In genomic region chr11:99638073-99638553, GRCh38 we compare ENCODE assay signal across 28 cellular contexts.
"Had no signal": no experiment of that assay in that cellular context is flagged by ENCODE, and none has a peak within 500 bp of the region (broad histone marks: within the 10 kb centered on the region; RNA-seq: fewer than 3 reads in every experiment).

No MANE protein-coding gene starts in this region.

- ATAC-seq: activated CD8-positive, alpha-beta T cell treated with anti-CD3 and anti-CD28 coated beads for 36 hours; PC-3 had no signal

- DNase-seq: activated CD4-positive, alpha-beta T cell treated with anti-CD3 and anti-CD28 coated beads, Interleukin-2, amount 10 ng/mL, durations not matched to agents 24 days and 14 days; activated CD4-positive, alpha-beta T cell treated with anti-CD3 and anti-CD28 coated beads, Interleukin-2, amount 50 U/mL, for 4 hours; activated CD4-positive, CD25-positive, alpha-beta regulatory T cell; activated CD8-positive, alpha-beta T cell treated with anti-CD3 and anti-CD28 coated beads for 36 hours; activated gamma-delta T cell; activated naive CD4-positive, alpha-beta T cell treated with Interleukin-2 at 50 U/mL for 16 hours; activated naive CD8-positive, alpha-beta T cell treated with anti-CD3 and anti-CD28 coated beads, Interleukin-2, amount 10 ng/mL, durations not matched to agents 7 days and 5 days; activated T-cell treated with anti-CD3 and anti-CD28 coated beads, Interleukin-2, amount 50 U/mL, for 24 hours; amygdala; Kasumi-1; MG63; NCI-H1092 treated with DMSO at 0.1 percent for 48 hours; NCI-H1417; NCI-H146; NCI-H187; NCI-H2029 treated with DMSO at 0.1 percent for 48 hours; NCI-H2171 treated with DMSO at 0.1 percent for 48 hours; NCI-H2227 treated with DMSO at 0.1 percent for 48 hours; NCI-H446; NCI-H510A treated with DMSO at 0.1 percent for 48 hours; NCI-H69; NCI-H82; PC-3; Peyer's patch; RPMI8226; SHP77 treated with DMSO at 0.1 percent for 48 hours; SK-N-SH; WERI-Rb-1 had no signal
